ENCODE assay signal across 1 cellular context in genomic region chr17:80348551-80349436, GRCh38.
TF ChIP-seq lines count a peak whose summit lies in the region.

No MANE protein-coding gene starts in this region.

TF ChIP-seq in GM23338, 12 proteins besides CTCF, POLR2A, EP300 and RAD21 (continued from another document):
- TF ChIP-seq ZNF462 (CRISPR knock-in tag; IDR thresholded peaks at IDR 0.05) (no peak), REST (IDR thresholded peaks at IDR 0.05; ENCODE audit: unreplicated experiment) (no peak), ETS1 (IDR thresholded peaks at IDR 0.05) (no peak), EZH2 (IDR thresholded peaks at IDR 0.05; ENCODE audit: low read depth, unreplicated experiment) (no peak)
